ENCODE assay signal across 8 cellular contexts in the genomic region with DNA sequence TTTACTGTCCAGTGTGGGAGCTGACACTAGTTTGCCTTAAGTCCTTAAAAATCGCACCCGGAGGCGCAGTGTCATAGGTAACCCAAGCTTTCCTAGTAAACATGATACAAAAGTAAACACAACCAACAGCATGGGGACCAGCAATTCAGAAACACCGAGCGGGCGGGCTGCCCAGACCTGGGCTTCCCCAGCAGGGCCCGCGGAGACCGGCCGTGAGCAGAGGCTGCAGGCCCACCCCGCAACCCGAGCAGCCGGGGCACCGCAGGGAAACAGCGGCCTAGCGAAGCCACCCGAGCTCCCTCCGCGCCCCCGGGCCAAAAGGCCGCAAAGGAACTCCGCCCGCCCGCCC. TPM values are rescaled to one million over a fixed set of nuclear protein-coding genes. Genes with fewer than 3 reads are reported as not detected.
DNase-seq lines count a peak whose midpoint lies in the region; ATAC-seq, FAIRE-seq and TF ChIP-seq lines count a peak whose summit lies in the region.

No MANE protein-coding gene starts in this region.

- TF ChIP-seq EP300 in K562 (IDR thresholded peaks at IDR 0.05; ENCODE audit: low read length): no peak

- no peaks in the 10 kb centered on the region for H3K27me3 Mint-ChIP-seq in activated naive CD4-positive, alpha-beta T cell treated with anti-CD3 and anti-CD28 coated beads for 36 hours (ENCODE audit: low read depth)

- H3K4me1 Mint-ChIP-seq in activated naive CD4-positive, alpha-beta T cell treated with anti-CD3 and anti-CD28 coated beads for 36 hours (ENCODE audit: low read depth): peaks cover 13% of the 10 kb centered on the region

- intact Hi-C loops in K562 (cut with micrococcal nuclease): loop anchor here (5.0 to 10.0 kb wide), 3 partner anchors 154 to 472 kb away; a partner anchor contains a TSS
- intact Hi-C loops in lower leg skin (cut with DNase I; ENCODE audit: low total_unique reads): loop anchor here (10.0 kb wide), 1 partner anchor 172 kb away; a partner anchor contains a TSS
- intact Hi-C loops in activated naive CD4-positive, alpha-beta T cell treated with anti-CD3 and anti-CD28 coated beads for 36 hours (cut with micrococcal nuclease): loop anchor here (1.0 to 5.0 kb wide), 5 partner anchors 77 to 961 kb away; a partner anchor contains a TSS
- intact Hi-C loops in posterior vena cava (cut with DNase I): loop anchor here (10.0 kb wide), 1 partner anchor 172 kb away; a partner anchor contains a TSS

- no peaks in the 10 kb centered on the region for H3K36me3 ChIP-seq in ES-I3 (ENCODE audit: insufficient read depth, low read length)
- H3K36me3 ChIP-seq in KMS-11 (ENCODE audit: insufficient read depth): no peaks in the 10 kb centered on the region
- peaks cover 19% of the 10 kb centered on the region; the same call in 2 of the 3 replicates for H3K36me3 ChIP-seq in K562 (ENCODE audit: control insufficient read depth, insufficient read depth, low read length)

- in situ Hi-C loops in K562 (cut with MboI): no loop called here

- no peak for DNase-seq in K562 (ENCODE audit: extremely low read depth in 1 of 4, low spot score in 3 of 4)
- no peak for DNase-seq in lower leg skin (ENCODE audit: low spot score in 2 of 2)
- no peak for DNase-seq in activated naive CD4-positive, alpha-beta T cell treated with anti-CD3 and anti-CD28 coated beads for 36 hours
- DNase-seq in GF-D8 (lab: John Stamatoyannopoulos, UW): no peak
- no peak for DNase-seq in posterior vena cava (ENCODE audit: low spot score)

- BruUV-seq in K562 (replicated peaks; lab: Mats Ljungman, UMichigan): no TSS peak

- H3K36me3 Mint-ChIP-seq in activated naive CD4-positive, alpha-beta T cell treated with anti-CD3 and anti-CD28 coated beads for 36 hours (ENCODE audit: low read depth): peaks cover 7% of the 10 kb centered on the region

- no peak for TF ChIP-seq RAD21 in K562 (CRISPR knock-in tag; conservative IDR thresholded peaks at IDR 0.05 in 1 of 2, IDR thresholded peaks at IDR 0.05 in 1 of 2)

- H4K20me1 ChIP-seq in KMS-11 (ENCODE audit: insufficient read depth) (no peaks in the 10 kb centered on the region), K562 (replicated peaks; ENCODE audit: control insufficient read depth, insufficient read depth, low read length) (no peaks in the 10 kb centered on the region)

- peak overlapping the region; percentile 54 for H3K27ac ChIP-seq in KMS-11
- H3K27ac ChIP-seq in K562 (ENCODE audit: extremely low read depth, low read depth, low read length): peak overlapping the region; percentile 83

- ATAC-seq in GM21737 (IDR thresholded peaks at IDR 0.05; ENCODE audit: unreplicated experiment): peak; percentile 29
- ATAC-seq in K562: peak; percentile 78

- H3K4me2 ChIP-seq in KMS-11 (peak overlapping the region; percentile 88), K562 (ENCODE audit: insufficient read depth, low read length) (peak overlapping the region; percentile 82)

- H3K27ac Mint-ChIP-seq in activated naive CD4-positive, alpha-beta T cell treated with anti-CD3 and anti-CD28 coated beads for 36 hours: no peak overlapping the region

- H3K9me3 ChIP-seq in ES-I3 (ENCODE audit: control insufficient read depth, insufficient read depth, low read length) (no peaks in the 10 kb centered on the region), K562 (replicated peaks; ENCODE audit: control insufficient read depth, insufficient read depth, low read depth, low read length) (no peaks in the 10 kb centered on the region)

- H2AFZ ChIP-seq in KMS-11 (ENCODE audit: low read depth) (peak overlapping the region; percentile 79), K562 (ENCODE audit: low read depth, low read length) (peak overlapping the region; percentile 79)

- no peaks in the 10 kb centered on the region for H3K9me3 Mint-ChIP-seq in activated naive CD4-positive, alpha-beta T cell treated with anti-CD3 and anti-CD28 coated beads for 36 hours

- no peak for FAIRE-seq in K562 (lab: Jason Lieb, UNC)

- no peak for TF ChIP-seq CTCF in KMS-11 (conservative IDR thresholded peaks at IDR 0.05; ENCODE audit: low read depth, low read length)
- TF ChIP-seq CTCF in K562 (IDR thresholded peaks at IDR 0.05 in 2 of 3, conservative IDR thresholded peaks at IDR 0.05 in 1 of 3; ENCODE audit: insufficient read depth in 2 of 3, low read depth in 1 of 3, low read length in 3 of 3): no peak
- no peak for TF ChIP-seq CTCF in lower leg skin (IDR thresholded peaks at IDR 0.05)

- POLR2A ChIA-PET in K562 (lab: Yijun Ruan, JAX): interaction anchor here (0.6 to 3.1 kb wide), 9 partner anchors 9 to 1380 kb away, joined by 3 to 20 read pairs (median 4); a partner anchor contains a TSS

- peaks cover 30% of the 10 kb centered on the region; the same call in 1 of the 2 replicates for H3K79me2 ChIP-seq in KMS-11 (ENCODE audit: insufficient read depth, low read depth)
- H3K79me2 ChIP-seq in K562 (ENCODE audit: control insufficient read depth, insufficient read depth, low read length): peaks cover 41% of the 10 kb centered on the region

- TF ChIP-seq POLR2A in K562 (conservative IDR thresholded peaks at IDR 0.05) (no peak), lower leg skin (IDR thresholded peaks at IDR 0.05) (no peak)

- H3K4me3 Mint-ChIP-seq in activated naive CD4-positive, alpha-beta T cell treated with anti-CD3 and anti-CD28 coated beads for 36 hours: no peak overlapping the region

- peak overlapping the region; percentile 79 for H3K4me3 ChIP-seq in KMS-11 (IDR thresholded peaks at IDR 0.05; ENCODE audit: insufficient read depth, low read depth, low read length)
- peak overlapping the region; percentile 82 for H3K4me3 ChIP-seq in K562
- peak overlapping the region; percentile 49 for H3K4me3 ChIP-seq in lower leg skin (ENCODE audit: low read depth, poor library complexity, severe bottlenecking)

- CTCF ChIA-PET in K562 (lab: Yijun Ruan, JAX; ENCODE audit: low intra/inter-chr PET ratio): interaction anchor here (1.0 to 1.7 kb wide), 2 partner anchors 153 to 175 kb away, joined by 3 to 16 read pairs; a partner anchor contains a TSS
- CTCF ChIA-PET in activated naive CD4-positive, alpha-beta T cell treated with anti-CD3 and anti-CD28 coated beads for 36 hours (lab: Charles Lee): interaction anchor here (0.7 to 1.7 kb wide), 4 partner anchors 11 to 175 kb away, joined by 3 to 6 read pairs (median 4); a partner anchor contains a TSS

- no peaks in the 10 kb centered on the region for H3K27me3 ChIP-seq in KMS-11 (ENCODE audit: insufficient read depth, low read depth)
- no peaks in the 10 kb centered on the region for H3K27me3 ChIP-seq in K562 (ENCODE audit: control insufficient read depth in 2 of 2, insufficient read depth in 2 of 2, low read length in 2 of 2)

- peak overlapping the region; percentile 94 for H3K9ac ChIP-seq in ES-I3 (ENCODE audit: low read depth, low read length)
- H3K9ac ChIP-seq in KMS-11: peak overlapping the region; percentile 78; the same call in 1 of the 2 replicates
- peak overlapping the region; percentile 81 to 96 for H3K9ac ChIP-seq in K562 (ENCODE audit: insufficient read depth in 1 of 2, low read depth in 2 of 2, low read length in 2 of 2)

- under 1% methylated on average over 20 of the region's 24 CpGs for WGBS in K562 (ENCODE audit: insufficient coverage, low coverage, missing lambda C conversion rate)
- 0 to 2% methylated on average over 13 to 19 of the region's 24 CpGs for WGBS in lower leg skin, 2 donors

- H3K4me1 ChIP-seq in ES-I3 (ENCODE audit: insufficient read depth, low read length): peaks cover 11% of the 10 kb centered on the region
- peaks cover 21% of the 10 kb centered on the region for H3K4me1 ChIP-seq in KMS-11 (ENCODE audit: low read depth, poor library complexity, severe bottlenecking)
- peaks cover 0 to 17% of the 10 kb centered on the region in 2 experiments; a peak in 3 of 5 replicates for H3K4me1 ChIP-seq in K562 (replicated peaks in 1 of 2; ENCODE audit: control insufficient read depth in 2 of 2, insufficient read depth in 2 of 2, low read length in 2 of 2)

- no peaks in the 10 kb centered on the region for H3K9me1 ChIP-seq in K562 (ENCODE audit: control insufficient read depth, insufficient read depth, low read length)

TF ChIP-seq in K562, 482 proteins besides CTCF, POLR2A, EP300 and RAD21 (continues in another document):
- TF ChIP-seq PCBP2 (IDR thresholded peaks at IDR 0.05; ENCODE audit: low read depth, low read length, poor library complexity, severe bottlenecking): no peak
- TF ChIP-seq ERF (CRISPR knock-in tag; IDR thresholded peaks at IDR 0.05): 0 out of 2 replicates have a peak, but pooled peaks have one; percentile 47
- TF ChIP-seq HNRNPH1 (optimal IDR thresholded peaks at IDR 0.05; ENCODE audit: low read depth, low read length): no peak
- 0 out of 2 replicates have a peak, but pooled peaks have one; percentile 5 for TF ChIP-seq FOXP1 (CRISPR knock-in tag; IDR thresholded peaks at IDR 0.05)
- TF ChIP-seq ZNF12 (CRISPR knock-in tag; IDR thresholded peaks at IDR 0.05): 0 out of 2 replicates have a peak, but pooled peaks have one; percentile 7
- peak; percentile 30 for TF ChIP-seq SAP30 (IDR thresholded peaks at IDR 0.05; ENCODE audit: borderline replicate concordance, insufficient read depth, low read depth, low read length, poor library complexity, severe bottlenecking)
- TF ChIP-seq ZNF311 (CRISPR knock-in tag; IDR thresholded peaks at IDR 0.05): no peak

RNA-seq across cellular contexts. Expression of a gene that starts 0.3 kb away (rescaled TPM):
- total RNA-seq in K562 (2011; cell fraction: chromatin; rRNA removed; ENCODE audit: low replicate concordance): 40.6 and 134 TPM in 2 replicates
- total RNA-seq in K562 (2011; cell fraction: nucleolus; rRNA removed): 16.2 and 28.6 TPM in 2 replicates
- total RNA-seq in K562 (2011; cell fraction: nucleoplasm; rRNA removed): 40.7 and 49.7 TPM in 2 replicates
- total RNA-seq in K562 (2014; rRNA removed): 18.5 and 26.1 TPM in 2 replicates
- total RNA-seq in K562 (2014; rRNA removed; fragmentation: Illumina TruSeq; extraction: Trizol): 26.3 and 29.9 TPM in 2 replicates
- total RNA-seq in K562 (2015; rRNA removed; fragmentation: Illumina TruSeq; extraction: Trizol): 27.7 and 29.3 TPM in 2 replicates
- 17.2 and 20.8 TPM in 2 replicates for total RNA-seq in K562 (2021)
- 30.0 and 34.9 TPM in 2 replicates for polyA plus RNA-seq in K562 (2011; rRNA removed)
- polyA plus RNA-seq in K562 (2011; cell fraction: cytosol; rRNA removed): 8.0 and 13.6 TPM in 2 replicates
- 39.4 and 45.7 TPM in 2 replicates for polyA plus RNA-seq in K562 (2011; cell fraction: nucleus; rRNA removed)
- 7.5 and 9.2 TPM in 2 replicates for polyA plus RNA-seq in K562 (2012)
- 14.2 and 16.5 TPM in 2 replicates for polyA plus RNA-seq in K562 (2014; fragmentation: Illumina TruSeq; extraction: Trizol)
- polyA plus RNA-seq in K562 (2014; fragmentation: Nextera tagmentation; extraction: Ambion mirVana): 1 to 10 TPM; 5.2 to 8.7 TPM
- 20.8 and 21.2 TPM in 2 replicates for polyA plus RNA-seq in K562 (2014; rRNA removed)
- 84.5 and 90.4 TPM in 2 replicates for polyA minus RNA-seq in K562 (2011; rRNA and poly(A)+ RNA removed)
- polyA minus RNA-seq in K562 (2011; cell fraction: cytosol; rRNA and poly(A)+ RNA removed): 9.7 and 20.7 TPM in 2 replicates
- polyA minus RNA-seq in K562 (2011; cell fraction: nucleus; rRNA and poly(A)+ RNA removed): 54.7 and 82.5 TPM in 2 replicates
- 10 to 100 TPM; 18.5 to 30.2 (median 29.5) TPM for total RNA-seq in lower leg skin
- 10 to 100 TPM; 22.6 TPM for total RNA-seq in activated naive CD4-positive, alpha-beta T cell treated with anti-CD3 and anti-CD28 coated beads for 36 hours
- 10 to 100 TPM; 14.6 TPM for total RNA-seq in posterior vena cava
